ENCODE assay signal across 10 cellular contexts in genomic region chr1:206769331-206769731, GRCh38. TPM values are rescaled to one million over a fixed set of nuclear protein-coding genes. Genes with fewer than 3 reads are reported as not detected.
DNase-seq lines count a peak whose midpoint lies in the region; ATAC-seq, FAIRE-seq and TF ChIP-seq lines count a peak whose summit lies in the region.
"Had no signal": no experiment of that assay in that cellular context is flagged by ENCODE, and none has a peak within 500 bp of the region (broad histone marks: within the 10 kb centered on the region; RNA-seq: fewer than 3 reads in every experiment).

No MANE protein-coding gene starts in this region.

- no peak overlapping the region for H3K4me3 ChIP-seq in Jurkat, Clone E6-1 (ENCODE audit: low read length)
- H3K4me3 ChIP-seq: body of pancreas had no signal

- FAIRE-seq in H54 (lab: Jason Lieb, UNC), result no peak
- FAIRE-seq: H1 had no signal

- in situ Hi-C loops in GM13976 (cut with MboI; ENCODE audit: low sequenced_read_pairs, unreplicated experiment), result no loop called here

- TF ChIP-seq POLR2A in H54 (IDR thresholded peaks at IDR 0.05; ENCODE audit: low read depth, low read length), result no peak

- no peaks in the 10 kb centered on the region for H3K36me3 Mint-ChIP-seq in osteocyte (ENCODE audit: unreplicated experiment)

- no peaks in the 10 kb centered on the region for H3K4me1 Mint-ChIP-seq in osteocyte (ENCODE audit: unreplicated experiment)

- H3K9me3 Mint-ChIP-seq in osteocyte (ENCODE audit: unreplicated experiment), result no peaks in the 10 kb centered on the region

- no peak overlapping the region for H3K27ac Mint-ChIP-seq in osteocyte (ENCODE audit: unreplicated experiment)

- peak; percentile 66 for ATAC-seq in GM21515 (IDR thresholded peaks at IDR 0.05; ENCODE audit: unreplicated experiment)
- ATAC-seq: body of pancreas had no signal

- no peak for TF ChIP-seq CTCF in GM13976 (IDR thresholded peaks at IDR 0.05; ENCODE audit: borderline replicate concordance, control extremely low read depth, extremely low read depth, insufficient read depth, missing control alignments)
- no peak for TF ChIP-seq CTCF in osteocyte (IDR thresholded peaks at IDR 0.05)

- peaks cover 37% of the 10 kb centered on the region for H3K27me3 Mint-ChIP-seq in osteocyte (ENCODE audit: unreplicated experiment)

- DNase-seq in GM13976 (ENCODE audit: low spot score) (peak; percentile 74), germinal center (ENCODE audit: low spot score) (peak; percentile 30), islet precursor cell (no peak), osteocyte (ENCODE audit: extremely low spot score, unreplicated experiment) (no peak), DMS114 treated with DMSO at 0.1 percent for 48 hours (lab: John Stamatoyannopoulos, UW; ENCODE audit: unreplicated experiment) (no peak), H54 (ENCODE audit: insufficient read length, low spot score) (no peak)
- peak; percentile 65 for DNase-seq in Jurkat, Clone E6-1 (ENCODE audit: low read depth, low spot score)

- H3K4me3 Mint-ChIP-seq in osteocyte (ENCODE audit: unreplicated experiment), result no peak overlapping the region

RNA-seq across cellular contexts. Expression of gene IL19, which starts 1.2 kb away (rescaled TPM):
- polyA plus RNA-seq in Jurkat, Clone E6-1 (2012; ENCODE audit: insufficient read depth, insufficient read length), result not detected
- not detected in 2 replicates for total RNA-seq in osteocyte
- total RNA-seq: body of pancreas, H1 had no signal
- polyA plus RNA-seq: H1 had no signal

RNA-seq across cellular contexts. Expression of gene IL10, which starts 3.0 kb away (rescaled TPM):
- polyA plus RNA-seq in Jurkat, Clone E6-1 (2012; ENCODE audit: insufficient read depth, insufficient read length), result 0.59 TPM
- total RNA-seq in osteocyte, result not detected in 2 replicates
- total RNA-seq: H1 had no signal
- polyA plus RNA-seq: H1 had no signal

Comparison
In these comparisons a context has a peak if more than half of its experiments do, and no peak if none do; other contexts are left out.
1. DNase-seq: peak in GM13976 (single experiment), Jurkat, Clone E6-1 (single experiment) and germinal center (single experiment); none in islet precursor cell (single experiment), osteocyte (single experiment), DMS114 treated with DMSO at 0.1 percent for 48 hours (single experiment) and H54 (single experiment).